ENCODE assay signal across 12 cellular contexts in the genomic region with DNA sequence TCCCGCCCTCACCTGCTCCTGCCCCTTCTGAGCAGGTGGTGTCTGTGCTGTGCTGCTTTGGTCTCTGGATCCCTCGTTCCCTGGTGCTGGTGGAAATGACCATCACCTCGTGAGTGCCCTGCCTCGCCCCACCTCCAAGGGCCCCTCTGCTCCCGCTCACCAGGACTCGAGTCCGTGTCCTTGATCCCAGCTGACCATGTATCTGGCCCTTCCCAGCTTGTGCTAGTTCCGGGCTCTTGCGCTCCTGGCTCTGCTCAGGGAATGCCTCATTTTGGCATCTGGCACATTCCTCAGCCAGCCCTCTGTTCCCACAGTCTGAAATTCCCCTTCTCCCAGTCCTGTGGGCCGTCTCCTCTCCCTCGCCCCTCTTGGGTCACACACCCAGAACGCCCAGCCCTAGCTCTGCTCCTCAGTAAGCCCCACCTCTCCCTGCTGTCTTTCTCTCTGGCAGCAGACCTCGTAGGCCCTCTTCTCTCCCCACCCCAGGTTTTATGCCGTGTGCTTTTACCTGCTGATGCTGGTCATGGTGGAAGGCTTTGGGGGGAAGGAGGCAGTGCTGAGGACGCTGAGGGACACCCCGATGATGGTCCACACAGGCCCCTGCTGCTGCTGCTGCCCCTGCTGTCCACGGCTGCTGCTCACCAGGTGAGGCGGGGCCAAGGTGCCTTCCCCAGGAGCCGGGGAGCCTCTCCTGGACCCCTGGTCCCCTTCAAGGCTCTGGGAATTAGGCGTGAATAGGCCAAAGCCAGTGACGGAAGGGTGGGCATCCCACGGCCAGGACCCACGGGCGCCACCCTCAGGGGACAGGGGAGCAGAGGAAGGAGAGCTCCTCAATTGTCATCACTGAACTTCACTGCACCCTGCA. TPM values are rescaled to one million over a fixed set of nuclear protein-coding genes. Genes with fewer than 3 reads are reported as not detected.
DNase-seq lines count a peak whose midpoint lies in the region; ATAC-seq and TF ChIP-seq lines count a peak whose summit lies in the region.
"Had no signal": no experiment of that assay in that cellular context is flagged by ENCODE, and none has a peak within 500 bp of the region (broad histone marks: within the 10 kb centered on the region; RNA-seq: fewer than 3 reads in every experiment).

No MANE protein-coding gene starts in this region.

- peak; percentile 36 for ATAC-seq in Panc1
- no peak for ATAC-seq in CD4-positive, alpha-beta T cell (ENCODE audit: poor library complexity)
- no peak for ATAC-seq in GM18511 (IDR thresholded peaks at IDR 0.05; ENCODE audit: unreplicated experiment)
- no peak for ATAC-seq in HG03196 (IDR thresholded peaks at IDR 0.05; ENCODE audit: unreplicated experiment)
- no peak for ATAC-seq in HG03460 (IDR thresholded peaks at IDR 0.05; ENCODE audit: unreplicated experiment)

- H3K36me3 ChIP-seq in BJ (ENCODE audit: control insufficient read depth, insufficient read depth, low read length) (no peaks in the 10 kb centered on the region), Panc1 (ENCODE audit: control insufficient read depth, insufficient read depth, low read length) (no peaks in the 10 kb centered on the region), cardiac muscle cell (no peaks in the 10 kb centered on the region), neuronal stem cell (replicated peaks in 1 of 2; ENCODE audit: control insufficient read depth in 2 of 2, insufficient read depth in 2 of 2, low read length in 2 of 2) (no peaks in the 10 kb centered on the region)
- H3K36me3 ChIP-seq: thyroid gland had no signal

- CTCF ChIA-PET in BJ (lab: Yijun Ruan, JAX): interaction anchor here (1.1 kb wide), 1 partner anchor 293 kb away, joined by 3 read pairs; no protein-coding TSS in a partner anchor
- CTCF ChIA-PET in Panc1 (lab: Charles Lee): interaction anchor here (0.5 kb wide), 1 partner anchor 13 kb away, joined by 3 read pairs; no protein-coding TSS in a partner anchor
- CTCF ChIA-PET in CD4-positive, alpha-beta T cell (lab: Charles Lee): interaction anchor here (0.7 kb wide), 1 partner anchor 154 kb away, joined by 3 read pairs; no protein-coding TSS in a partner anchor

- no peak overlapping the region for H3K27ac Mint-ChIP-seq in CD4-positive, alpha-beta T cell
- H3K27ac Mint-ChIP-seq: CD4-positive, CD25-positive, alpha-beta regulatory T cell had no signal

- H3K4me1 ChIP-seq in Panc1 (ENCODE audit: control insufficient read depth, insufficient read depth, low read length): no peaks in the 10 kb centered on the region
- H3K4me1 ChIP-seq in cardiac muscle cell (ENCODE audit: low read depth): no peaks in the 10 kb centered on the region
- H3K4me1 ChIP-seq in neuronal stem cell (ENCODE audit: control insufficient read depth in 2 of 2, insufficient read depth in 1 of 2, low read depth in 1 of 2, low read length in 2 of 2): no peaks in the 10 kb centered on the region
- H3K4me1 ChIP-seq: thyroid gland had no signal

- peak overlapping the region; percentile 47 for H3K9ac ChIP-seq in neuronal stem cell (ENCODE audit: low read depth, low read length, poor library complexity)

- BruUV-seq in Panc1 (replicated peaks; lab: Mats Ljungman, UMichigan): no TSS peak

- DNase-seq in BJ (ENCODE audit: low read depth) (no peak), Panc1 (ENCODE audit: low read depth, low spot score) (no peak), cardiac muscle cell (ENCODE audit: low read depth in 1 of 2, low spot score in 1 of 2) (peak; percentile 40 to 61), neuronal stem cell (ENCODE audit: low spot score) (no peak)
- no peak for DNase-seq in CD4-positive, alpha-beta T cell
- DNase-seq: CD4-positive, CD25-positive, alpha-beta regulatory T cell had no signal

- no peak overlapping the region for H3K14ac ChIP-seq in neuronal stem cell (ENCODE audit: low read length)

- no peak overlapping the region for H4K8ac ChIP-seq in neuronal stem cell (ENCODE audit: low read depth, low read length)

- H2BK12ac ChIP-seq in neuronal stem cell (ENCODE audit: low read length): no peak overlapping the region

- peak overlapping the region; percentile 35 for H3K23ac ChIP-seq in neuronal stem cell (ENCODE audit: low read depth, low read length, poor library complexity)

- no peak overlapping the region for H2AFZ ChIP-seq in neuronal stem cell (ENCODE audit: low read length)

- intact Hi-C loops in Panc1 (cut with micrococcal nuclease; ENCODE audit: unreplicated experiment): no loop called here
- intact Hi-C loops in CD4-positive, alpha-beta T cell (cut with DNase I, micrococcal nuclease): no loop called here

- H4K91ac ChIP-seq in neuronal stem cell (ENCODE audit: low read depth, low read length, poor library complexity): no peak overlapping the region

- H3K18ac ChIP-seq in neuronal stem cell (ENCODE audit: low read length): peak overlapping the region; percentile 41

- TF ChIP-seq CTCF in BJ (IDR thresholded peaks at IDR 0.05; ENCODE audit: insufficient read depth, low read depth, low read length) (0 out of 2 replicates have a peak, but pooled peaks have one; percentile 3), Panc1 (IDR thresholded peaks at IDR 0.05) (no peak), cardiac muscle cell (IDR thresholded peaks at IDR 0.05; ENCODE audit: low read depth, low read length) (no peak)
- TF ChIP-seq CTCF in CD4-positive, alpha-beta T cell (IDR thresholded peaks at IDR 0.05): no peak

- no peak overlapping the region for H3K4ac ChIP-seq in neuronal stem cell (ENCODE audit: low read length)

- peaks cover 4% of the 10 kb centered on the region for H3K27me3 Mint-ChIP-seq in CD4-positive, alpha-beta T cell
- H3K27me3 Mint-ChIP-seq: CD4-positive, CD25-positive, alpha-beta regulatory T cell had no signal

- no CpG with 5 or more reads among the region's 24 CpGs for WGBS in neuronal stem cell (ENCODE audit: extremely low coverage in 2 of 2, insufficient read length in 2 of 2, insufficient replicate concordance in 1 of 2), 2 donors

- H2AK5ac ChIP-seq in neuronal stem cell (ENCODE audit: low read depth, low read length): peak overlapping the region; percentile 31

- H2BK120ac ChIP-seq in neuronal stem cell (ENCODE audit: low read depth, low read length): no peak overlapping the region

- H3K4me1 Mint-ChIP-seq in CD4-positive, alpha-beta T cell (ENCODE audit: low read depth): no peaks in the 10 kb centered on the region

- H3K4me3 ChIP-seq in BJ (ENCODE audit: low read depth, low read length) (no peak overlapping the region), Panc1 (ENCODE audit: low read depth in 2 of 2, low read length in 2 of 2) (no peak overlapping the region), cardiac muscle cell (no peak overlapping the region), neuronal stem cell (ENCODE audit: low read length in 2 of 2) (no peak overlapping the region)
- H3K4me3 ChIP-seq: thyroid gland had no signal

- POLR2A ChIA-PET in BJ (lab: Charles Lee) (interaction anchor here (0.5 kb wide), 1 partner anchor 9 kb away, joined by 4 read pairs; no protein-coding TSS in a partner anchor), Panc1 (lab: Charles Lee) (no interaction called here)
- POLR2A ChIA-PET in CD4-positive, alpha-beta T cell (lab: Charles Lee): interaction anchor here (1.8 kb wide), 1 partner anchor 9 kb away, joined by 4 read pairs; no protein-coding TSS in a partner anchor

- no peaks in the 10 kb centered on the region for H3K9me3 Mint-ChIP-seq in CD4-positive, alpha-beta T cell

- H3K79me1 ChIP-seq in neuronal stem cell (ENCODE audit: low read depth, low read length): no peaks in the 10 kb centered on the region

- H3K4me3 Mint-ChIP-seq in CD4-positive, alpha-beta T cell: no peak overlapping the region

- H2BK15ac ChIP-seq in neuronal stem cell (ENCODE audit: low read length): no peak overlapping the region

- no peak overlapping the region for H2BK5ac ChIP-seq in neuronal stem cell (ENCODE audit: low read length)

- no peaks in the 10 kb centered on the region for H3K9me3 ChIP-seq in Panc1 (ENCODE audit: control insufficient read depth, insufficient read depth, low read depth, low read length)
- H3K9me3 ChIP-seq in cardiac muscle cell (ENCODE audit: low read depth): no peaks in the 10 kb centered on the region
- no peaks in the 10 kb centered on the region for H3K9me3 ChIP-seq in neuronal stem cell (replicated peaks in 1 of 2; ENCODE audit: control insufficient read depth in 2 of 2, insufficient read depth in 1 of 2, low read depth in 1 of 2, low read length in 2 of 2)
- H3K9me3 ChIP-seq in CD4-positive, alpha-beta T cell (ENCODE audit: control insufficient read depth, low read length): no peaks in the 10 kb centered on the region
- H3K9me3 ChIP-seq: thyroid gland had no signal

- no peak overlapping the region for H3K27ac ChIP-seq in Panc1 (ENCODE audit: low read length)
- H3K27ac ChIP-seq in cardiac muscle cell: peak overlapping the region; percentile 19
- no peak overlapping the region for H3K27ac ChIP-seq in neuronal stem cell (replicated peaks; ENCODE audit: low read length)
- H3K27ac ChIP-seq in CD4-positive, alpha-beta T cell (ENCODE audit: low read depth, low read length): no peak overlapping the region
- H3K27ac ChIP-seq: RWPE1, thyroid gland had no signal

- in situ Hi-C loops in Panc1 (cut with HindIII; ENCODE audit: low pct_unique_long_range_greater_than_20kb, low sequenced_read_pairs): no loop called here

- H3K4me2 ChIP-seq in neuronal stem cell (ENCODE audit: insufficient read depth, low read length, poor library complexity, severe bottlenecking): no peak overlapping the region

- no peaks in the 10 kb centered on the region for H3K36me3 Mint-ChIP-seq in CD4-positive, alpha-beta T cell (ENCODE audit: low read depth)
- H3K36me3 Mint-ChIP-seq: CD4-positive, CD25-positive, alpha-beta regulatory T cell had no signal

- peaks cover 2% of the 10 kb centered on the region; the same call in 1 of the 2 replicates for H3K27me3 ChIP-seq in BJ (ENCODE audit: control insufficient read depth, insufficient read depth, low read length)
- H3K27me3 ChIP-seq in Panc1 (ENCODE audit: control insufficient read depth, insufficient read depth, low read length): no peaks in the 10 kb centered on the region
- H3K27me3 ChIP-seq in cardiac muscle cell: no peaks in the 10 kb centered on the region
- no peaks in the 10 kb centered on the region for H3K27me3 ChIP-seq in neuronal stem cell (ENCODE audit: control insufficient read depth in 3 of 3, insufficient read depth in 3 of 3, low read depth in 1 of 3, low read length in 3 of 3)
- H3K27me3 ChIP-seq in CD4-positive, alpha-beta T cell (ENCODE audit: control insufficient read depth, insufficient read depth, low read length): no peaks in the 10 kb centered on the region
- H3K27me3 ChIP-seq: thyroid gland had no signal

RNA-seq across cellular contexts. Expression of a gene that starts 11.5 kb away (rescaled TPM):
- polyA plus RNA-seq in BJ (2011; rRNA removed) (not detected in 2 replicates), cardiac muscle cell (3.9 and 5.1 TPM in 2 replicates)
- not detected in 2 replicates for polyA minus RNA-seq in BJ (2011; rRNA and poly(A)+ RNA removed)
- total RNA-seq in Panc1 (2021; ENCODE audit: unreplicated experiment) (not detected), cardiac muscle cell (not detected in 2 replicates)
- 1.7 TPM for polyA plus RNA-seq in Panc1 (2012; ENCODE audit: insufficient read length)
- polyA plus RNA-seq in neuronal stem cell (2013, experiment 1 of 2): 0.07 TPM
- polyA plus RNA-seq in neuronal stem cell (2013, experiment 2 of 2): not detected
- not detected for total RNA-seq in CD4-positive, alpha-beta T cell
- total RNA-seq: CD4-positive, CD25-positive, alpha-beta regulatory T cell; kidney epithelial cell had no signal

RNA-seq across cellular contexts. Expression of a gene that starts 16.7 kb away (rescaled TPM):
- polyA plus RNA-seq in BJ (2011; rRNA removed) (not detected in 2 replicates), cardiac muscle cell (0.26 and 1.1 TPM in 2 replicates)
- not detected in 2 replicates for polyA minus RNA-seq in BJ (2011; rRNA and poly(A)+ RNA removed)
- total RNA-seq in Panc1 (2021; ENCODE audit: unreplicated experiment) (0.33 TPM), cardiac muscle cell (1.4 TPM in 1 of 2 replicates, not detected in the other)
- polyA plus RNA-seq in Panc1 (2012; ENCODE audit: insufficient read length): 2.6 TPM
- 1.1 TPM for polyA plus RNA-seq in neuronal stem cell (2013, experiment 1 of 2)
- 0.84 TPM for polyA plus RNA-seq in neuronal stem cell (2013, experiment 2 of 2)
- not detected for total RNA-seq in CD4-positive, alpha-beta T cell
- total RNA-seq: CD4-positive, CD25-positive, alpha-beta regulatory T cell; kidney epithelial cell; thyroid gland had no signal
- polyA plus RNA-seq: CD4-positive, CD25-positive, alpha-beta regulatory T cell had no signal

RNA-seq across cellular contexts. Expression of a gene that starts 59.7 kb away (rescaled TPM):
- polyA plus RNA-seq in BJ (2011; rRNA removed): 73.3 and 75.0 TPM in 2 replicates
- polyA minus RNA-seq in BJ (2011; rRNA and poly(A)+ RNA removed): 137 and 144 TPM in 2 replicates
- 96.8 TPM for total RNA-seq in Panc1 (2021; ENCODE audit: unreplicated experiment)
- polyA plus RNA-seq in Panc1 (2012; ENCODE audit: insufficient read length): 92.5 TPM
- total RNA-seq in cardiac muscle cell: 55.2 and 66.5 TPM in 2 replicates
- polyA plus RNA-seq in cardiac muscle cell: 23.6 and 30.6 TPM in 2 replicates
- polyA plus RNA-seq in neuronal stem cell (2013, experiment 1 of 2): 9.4 TPM
- polyA plus RNA-seq in neuronal stem cell (2013, experiment 2 of 2): 10.5 TPM
- 10 to 100 TPM; 49.8 to 54.7 TPM for total RNA-seq in CD4-positive, alpha-beta T cell

Comparison
In these comparisons a context has a peak if more than half of its experiments do, and no peak if none do; other contexts are left out.
1. DNase-seq: peak in cardiac muscle cell (2 of 2); none in BJ (single experiment), Panc1 (single experiment), neuronal stem cell (single experiment) and CD4-positive, alpha-beta T cell (0 of 10).